In the genomic region with DNA sequence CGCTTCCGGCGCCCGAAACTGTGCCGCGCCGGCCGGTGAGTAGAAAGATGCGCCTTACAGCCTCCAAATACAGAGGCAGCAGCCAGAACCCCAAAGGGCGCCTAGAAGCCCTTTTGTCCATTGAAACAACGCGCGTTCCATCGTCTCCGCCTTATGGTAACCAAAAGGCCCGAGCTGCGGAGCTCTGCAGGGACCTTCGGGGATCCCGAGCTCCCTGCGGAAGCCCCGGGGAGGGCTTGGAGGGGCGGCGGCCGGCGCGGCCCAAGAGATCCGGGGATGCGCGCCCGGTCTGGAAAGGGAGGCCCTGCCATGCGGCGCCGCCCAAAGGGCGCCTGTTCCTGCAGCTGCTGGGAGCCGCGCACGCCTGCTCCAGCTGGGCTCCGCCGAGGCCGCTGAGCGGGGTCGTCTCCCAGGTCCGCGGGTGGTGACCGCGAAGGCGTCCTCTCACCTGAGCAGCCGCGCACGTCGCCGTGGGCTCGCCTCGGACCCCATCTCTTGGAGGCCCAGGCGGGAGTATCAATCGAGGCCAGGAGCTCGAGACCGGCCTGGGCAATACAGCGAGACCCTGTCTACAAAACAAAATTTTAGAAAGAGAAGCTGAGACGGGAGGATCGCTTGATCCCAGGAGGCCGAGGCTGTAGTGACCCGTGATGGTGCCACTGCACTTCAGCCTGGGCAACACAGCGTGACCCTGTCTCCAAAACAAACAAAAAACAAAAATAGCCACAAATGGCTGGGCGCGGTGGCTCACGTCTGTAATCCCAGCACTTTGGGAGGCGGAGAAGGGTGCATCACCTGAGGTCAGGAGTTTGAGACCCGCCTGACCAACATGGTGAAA, we compare ENCODE assay signal across 8 cellular contexts. TPM values are rescaled to one million over a fixed set of nuclear protein-coding genes. Genes with fewer than 3 reads are reported as not detected.
DNase-seq lines count a peak whose midpoint lies in the region; ATAC-seq and TF ChIP-seq lines count a peak whose summit lies in the region.

No MANE protein-coding gene starts in this region.

- H3K4me3 Mint-ChIP-seq in endothelial cell (ENCODE audit: unreplicated experiment): peak overlapping the region; percentile 88

- peaks cover 19% of the 10 kb centered on the region for H3K27me3 Mint-ChIP-seq in endothelial cell (ENCODE audit: unreplicated experiment)

- H3K27me3 ChIP-seq in muscle layer of duodenum (ENCODE audit: low read depth, low read length): no peaks in the 10 kb centered on the region

- H3K4me1 ChIP-seq in muscle layer of duodenum (ENCODE audit: control insufficient read depth in 1 of 2, insufficient read depth in 2 of 2, low read length in 2 of 2): peaks cover 7 to 43% of the 10 kb centered on the region in 2 donors

- H3K27ac Mint-ChIP-seq in endothelial cell (ENCODE audit: unreplicated experiment): peak overlapping the region; percentile 67

- H3K36me3 Mint-ChIP-seq in endothelial cell (ENCODE audit: low read depth, unreplicated experiment): no peaks in the 10 kb centered on the region

- TF ChIP-seq CTCF in endothelial cell (IDR thresholded peaks at IDR 0.05; ENCODE audit: unreplicated experiment): no peak

- peaks cover 14% of the 10 kb centered on the region for H3K4me1 Mint-ChIP-seq in endothelial cell (ENCODE audit: unreplicated experiment)

- peak; percentile 41 for ATAC-seq in GM18517 (IDR thresholded peaks at IDR 0.05; ENCODE audit: unreplicated experiment)
- peak; percentile 10 for ATAC-seq in HG03064 (IDR thresholded peaks at IDR 0.05; ENCODE audit: low read depth, unreplicated experiment)
- no peak for ATAC-seq in GM19467 (IDR thresholded peaks at IDR 0.05; ENCODE audit: unreplicated experiment)

- H3K9me3 Mint-ChIP-seq in endothelial cell (ENCODE audit: unreplicated experiment): no peaks in the 10 kb centered on the region

- DNase-seq in AG08396 (ENCODE audit: low spot score): peak; percentile 63
- peak; percentile 47 for DNase-seq in RPMI8226
- peak; percentile 55 for DNase-seq in endothelial cell (ENCODE audit: low spot score)
- no peak for DNase-seq in effector CD8-positive, alpha-beta T cell (lab: John Stamatoyannopoulos, UW)

- no peaks in the 10 kb centered on the region for H3K9me3 ChIP-seq in muscle layer of duodenum (ENCODE audit: control insufficient read depth in 1 of 2, low read length in 2 of 2)

- peaks cover 0 to 6% of the 10 kb centered on the region in 2 donors for H3K36me3 ChIP-seq in muscle layer of duodenum (ENCODE audit: control insufficient read depth in 1 of 2, insufficient read depth in 2 of 2, low read length in 2 of 2)

- peak overlapping the region; percentile 80 for H3K27ac ChIP-seq in muscle layer of duodenum (ENCODE audit: low read length)

- H3K4me3 ChIP-seq in muscle layer of duodenum (ENCODE audit: low read depth in 1 of 2, low read length in 2 of 2): peak overlapping the region; percentile 64 to 80

RNA-seq across cellular contexts. Expression of a gene that starts 0.8 kb away (rescaled TPM):
- 13.5 TPM for total RNA-seq in endothelial cell (ENCODE audit: unreplicated experiment)

RNA-seq across cellular contexts. Expression of a gene that starts 7.8 kb away (rescaled TPM):
- total RNA-seq in endothelial cell (ENCODE audit: unreplicated experiment): 71.6 TPM
